In the genomic region with DNA sequence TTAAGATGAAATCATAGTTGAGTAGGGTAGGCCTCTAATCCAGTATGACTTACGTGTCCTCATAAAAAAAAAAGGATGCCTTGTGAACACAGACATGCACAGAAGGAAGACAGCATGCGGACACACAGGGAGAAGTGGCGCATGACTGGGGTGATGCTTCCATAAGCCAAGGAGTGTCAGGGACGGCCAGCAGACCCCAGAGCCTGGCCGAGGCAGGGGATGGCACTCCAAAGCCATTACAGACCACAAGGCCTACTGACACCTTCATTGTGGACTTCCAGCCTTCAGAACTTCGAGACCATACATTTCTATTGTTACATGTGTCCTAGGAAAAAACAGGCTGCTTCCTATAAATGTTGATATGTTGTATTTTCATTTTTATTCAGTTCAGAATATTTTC, we compare ENCODE assay signal across 12 cellular contexts. TPM values are rescaled to one million over a fixed set of nuclear protein-coding genes. Genes with fewer than 3 reads are reported as not detected.
DNase-seq lines count a peak whose midpoint lies in the region; ATAC-seq and TF ChIP-seq lines count a peak whose summit lies in the region.
"Had no signal": no experiment of that assay in that cellular context is flagged by ENCODE, and none has a peak within 500 bp of the region (broad histone marks: within the 10 kb centered on the region; RNA-seq: fewer than 3 reads in every experiment).

No MANE protein-coding gene starts in this region.

- no peak overlapping the region for H2BK5ac ChIP-seq in neuronal stem cell (ENCODE audit: low read length)

- H3K4me1 ChIP-seq in fibroblast of lung (ENCODE audit: control insufficient read depth, extremely low read depth, insufficient read depth, low read length) (no peaks in the 10 kb centered on the region), neuronal stem cell (ENCODE audit: control insufficient read depth in 2 of 2, insufficient read depth in 1 of 2, low read depth in 1 of 2, low read length in 2 of 2) (no peaks in the 10 kb centered on the region), prostate gland (replicated peaks) (no peaks in the 10 kb centered on the region)

- no peak overlapping the region for H3K4ac ChIP-seq in neuronal stem cell (ENCODE audit: low read length)

- ATAC-seq in stimulated activated naive CD8-positive, alpha-beta T cell treated with anti-CD3 and anti-CD28 coated beads, Interleukin-15, Interleukin-2, amounts not matched to agents 100 U/mL and 50 U/mL, for 24 hours, result no peak
- ATAC-seq in WTC11 (no peak), GM18519 (IDR thresholded peaks at IDR 0.05; ENCODE audit: low FRiP score, unreplicated experiment) (no peak)

- H2AK5ac ChIP-seq in neuronal stem cell (ENCODE audit: low read depth, low read length), result no peak overlapping the region

- CTCF ChIA-PET in WTC11 (lab: Charles Lee), result no interaction called here

- no peak for TF ChIP-seq POLR2A in prostate gland (IDR thresholded peaks at IDR 0.05)

- H3K27me3 ChIP-seq in fibroblast of lung (ENCODE audit: control insufficient read depth, insufficient read depth, low read length) (no peaks in the 10 kb centered on the region), neuronal stem cell (ENCODE audit: control insufficient read depth in 3 of 3, insufficient read depth in 3 of 3, low read depth in 1 of 3, low read length in 3 of 3) (no peaks in the 10 kb centered on the region), prostate gland (replicated peaks; ENCODE audit: insufficient read depth) (no peaks in the 10 kb centered on the region)

- H2BK12ac ChIP-seq in neuronal stem cell (ENCODE audit: low read length), result no peak overlapping the region

- H3K4me3 ChIP-seq in fibroblast of lung (replicated peaks in 1 of 4; ENCODE audit: control extremely low read depth in 1 of 4, insufficient read depth in 1 of 4, low read depth in 3 of 4, low read length in 4 of 4) (peak overlapping the region in 2 of 4 experiments; percentile 36 to 50), neuronal stem cell (ENCODE audit: low read length in 2 of 2) (no peak overlapping the region), prostate gland (no peak overlapping the region)
- H3K4me3 ChIP-seq: HAP-1 had no signal

- H4K20me1 ChIP-seq in fibroblast of lung (ENCODE audit: control insufficient read depth, extremely low read depth, insufficient read depth, low read length), result no peaks in the 10 kb centered on the region

- POLR2A ChIA-PET in WTC11 (lab: Charles Lee), result no interaction called here

- no CpG with 5 or more reads among the region's 6 CpGs for WGBS in neuronal stem cell (ENCODE audit: extremely low coverage in 2 of 2, insufficient read length in 2 of 2, insufficient replicate concordance in 1 of 2), 2 donors
- WGBS in prostate gland, result 95% methylated on average over 6 of the region's 6 CpGs

- H4K91ac ChIP-seq in neuronal stem cell (ENCODE audit: low read depth, low read length, poor library complexity), result no peak overlapping the region

- peak overlapping the region; percentile 37 for H3K27ac ChIP-seq in fibroblast of lung (ENCODE audit: insufficient read depth, low read length)
- H3K27ac ChIP-seq in neuronal stem cell (replicated peaks; ENCODE audit: low read length), result no peak overlapping the region
- H3K27ac ChIP-seq in prostate gland, result no peak overlapping the region

- H3K9ac ChIP-seq in fibroblast of lung (ENCODE audit: insufficient read depth, low read length), result no peak overlapping the region
- no peak overlapping the region for H3K9ac ChIP-seq in neuronal stem cell (ENCODE audit: low read depth, low read length, poor library complexity)

- H4K8ac ChIP-seq in neuronal stem cell (ENCODE audit: low read depth, low read length), result no peak overlapping the region

- H3K4me3 Mint-ChIP-seq in stimulated activated naive CD8-positive, alpha-beta T cell treated with anti-CD3 and anti-CD28 coated beads, Interleukin-15, Interleukin-2, amounts not matched to agents 100 ng/mL and 50 ng/mL, for 24 hours, result peak overlapping the region; percentile 72
- no peak overlapping the region for H3K4me3 Mint-ChIP-seq in WTC11

- intact Hi-C loops in prostate gland (cut with DNase I), result no loop called here

- no peak for DNase-seq in stimulated activated naive CD8-positive, alpha-beta T cell treated with anti-CD3 and anti-CD28 coated beads, Interleukin-15, Interleukin-2, amounts not matched to agents 100 U/mL and 50 U/mL, for 24 hours
- DNase-seq in WTC11 (ENCODE audit: low spot score), result no peak
- no peak for DNase-seq in fibroblast of lung (ENCODE audit: low read depth in 2 of 2)
- no peak for DNase-seq in neuronal stem cell (ENCODE audit: low spot score)
- no peak for DNase-seq in T-helper 9 cell
- DNase-seq in prostate gland (ENCODE audit: low spot score), result no peak
- DNase-seq: activated CD4-positive, CD25-positive, alpha-beta regulatory T cell; cerebellar nuclear complex; NK-92 treated with Interleukin-12 subunit alpha and Interleukin-12 subunit beta, amount 100 ng/mL, for 24 hours had no signal

- peak overlapping the region; percentile 77 for H3K27ac Mint-ChIP-seq in stimulated activated naive CD8-positive, alpha-beta T cell treated with anti-CD3 and anti-CD28 coated beads, Interleukin-15, Interleukin-2, amounts not matched to agents 100 ng/mL and 50 ng/mL, for 24 hours
- H3K27ac Mint-ChIP-seq in WTC11, result peak overlapping the region; percentile 59

- TF ChIP-seq CTCF in WTC11 (IDR thresholded peaks at IDR 0.05) (no peak), fibroblast of lung (conservative IDR thresholded peaks at IDR 0.05 in 1 of 2, IDR thresholded peaks at IDR 0.05 in 1 of 2; ENCODE audit: low read depth in 1 of 2, low read length in 2 of 2) (no peak), prostate gland (IDR thresholded peaks at IDR 0.05) (no peak)

- no peak overlapping the region for H2BK15ac ChIP-seq in neuronal stem cell (ENCODE audit: low read length)

- no peak overlapping the region for H2BK120ac ChIP-seq in neuronal stem cell (ENCODE audit: low read depth, low read length)

- peaks cover 60% of the 10 kb centered on the region for H3K4me1 Mint-ChIP-seq in stimulated activated naive CD8-positive, alpha-beta T cell treated with anti-CD3 and anti-CD28 coated beads, Interleukin-15, Interleukin-2, amounts not matched to agents 100 ng/mL and 50 ng/mL, for 24 hours (ENCODE audit: low read depth)
- H3K4me1 Mint-ChIP-seq in WTC11, result peaks cover 8% of the 10 kb centered on the region

- peak overlapping the region; percentile 84 for H3K4me2 ChIP-seq in fibroblast of lung (ENCODE audit: extremely low read depth, insufficient read depth, low read length)
- H3K4me2 ChIP-seq in neuronal stem cell (ENCODE audit: insufficient read depth, low read length, poor library complexity, severe bottlenecking), result no peak overlapping the region

- H3K36me3 Mint-ChIP-seq in stimulated activated naive CD8-positive, alpha-beta T cell treated with anti-CD3 and anti-CD28 coated beads, Interleukin-15, Interleukin-2, amounts not matched to agents 100 ng/mL and 50 ng/mL, for 24 hours (ENCODE audit: low read depth), result peaks cover 34% of the 10 kb centered on the region
- H3K36me3 Mint-ChIP-seq in WTC11, result peaks cover 7% of the 10 kb centered on the region

- peaks cover 9% of the 10 kb centered on the region for H3K79me1 ChIP-seq in neuronal stem cell (ENCODE audit: low read depth, low read length)

- H3K23ac ChIP-seq in neuronal stem cell (ENCODE audit: low read depth, low read length, poor library complexity), result no peak overlapping the region

- no peaks in the 10 kb centered on the region for H3K27me3 Mint-ChIP-seq in stimulated activated naive CD8-positive, alpha-beta T cell treated with anti-CD3 and anti-CD28 coated beads, Interleukin-15, Interleukin-2, amounts not matched to agents 100 ng/mL and 50 ng/mL, for 24 hours
- no peaks in the 10 kb centered on the region; the same call in 1 of the 2 replicates for H3K27me3 Mint-ChIP-seq in WTC11 (ENCODE audit: low read depth)

- no peaks in the 10 kb centered on the region for H3K9me3 ChIP-seq in fibroblast of lung (ENCODE audit: control insufficient read depth, insufficient read depth, low read depth, low read length)
- peaks cover 0 to 3% of the 10 kb centered on the region in 2 donors for H3K9me3 ChIP-seq in neuronal stem cell (replicated peaks in 1 of 2; ENCODE audit: control insufficient read depth in 2 of 2, insufficient read depth in 1 of 2, low read depth in 1 of 2, low read length in 2 of 2)
- H3K9me3 ChIP-seq in prostate gland, result no peaks in the 10 kb centered on the region
- H3K9me3 ChIP-seq: HAP-1 had no signal

- H2AFZ ChIP-seq in fibroblast of lung (ENCODE audit: low read length), result no peak overlapping the region
- H2AFZ ChIP-seq in neuronal stem cell (ENCODE audit: low read length), result no peak overlapping the region

- H3K79me2 ChIP-seq in fibroblast of lung (ENCODE audit: control insufficient read depth, insufficient read depth, low read length), result peaks cover 71% of the 10 kb centered on the region

- H3K18ac ChIP-seq in neuronal stem cell (ENCODE audit: low read length), result no peak overlapping the region

- no peaks in the 10 kb centered on the region for H3K9me3 Mint-ChIP-seq in stimulated activated naive CD8-positive, alpha-beta T cell treated with anti-CD3 and anti-CD28 coated beads, Interleukin-15, Interleukin-2, amounts not matched to agents 100 ng/mL and 50 ng/mL, for 24 hours
- no peaks in the 10 kb centered on the region for H3K9me3 Mint-ChIP-seq in WTC11

- H3K14ac ChIP-seq in neuronal stem cell (ENCODE audit: low read length), result no peak overlapping the region

- no peaks in the 10 kb centered on the region for H3K36me3 ChIP-seq in fibroblast of lung (ENCODE audit: control insufficient read depth, insufficient read depth, low read length)
- peaks cover 3 to 47% of the 10 kb centered on the region in 2 donors for H3K36me3 ChIP-seq in neuronal stem cell (replicated peaks in 1 of 2; ENCODE audit: control insufficient read depth in 2 of 2, insufficient read depth in 2 of 2, low read length in 2 of 2)
- H3K36me3 ChIP-seq in prostate gland, result no peaks in the 10 kb centered on the region

RNA-seq across cellular contexts. Expression of a gene that starts 19.9 kb away (rescaled TPM):
- total RNA-seq in WTC11 (2021) (152 to 170 TPM (median 154 TPM) in 3 replicates), fibroblast of lung (34.4 and 48.6 TPM in 2 replicates), prostate gland (100 to 1,000 TPM in 1 of 2 donors, 10 to 100 TPM in 1; 81.3 to 149 TPM)
- 22.4 and 26.3 TPM in 2 replicates for polyA plus RNA-seq in fibroblast of lung
- 24.6 and 29.6 TPM in 2 replicates for polyA plus RNA-seq in fibroblast of lung (2012)
- 35.6 and 49.3 TPM in 2 replicates for polyA minus RNA-seq in fibroblast of lung (ENCODE audit: low replicate concordance)
- polyA plus RNA-seq in neuronal stem cell (2013, experiment 1 of 2), result 50.1 TPM
- polyA plus RNA-seq in neuronal stem cell (2013, experiment 2 of 2), result 50.3 TPM

RNA-seq across cellular contexts. Expression of a gene that starts 33.2 kb away (rescaled TPM):
- total RNA-seq in WTC11 (2021) (41.2 to 48.3 TPM (median 41.3 TPM) in 3 replicates), fibroblast of lung (11.0 and 17.2 TPM in 2 replicates), prostate gland (100 to 1,000 TPM; 123 to 126 TPM)
- polyA plus RNA-seq in fibroblast of lung, result 8.3 and 11.8 TPM in 2 replicates
- polyA plus RNA-seq in fibroblast of lung (2012), result 8.0 and 14.2 TPM in 2 replicates
- 27.8 and 28.5 TPM in 2 replicates for polyA minus RNA-seq in fibroblast of lung (ENCODE audit: low replicate concordance)
- 28.6 TPM for polyA plus RNA-seq in neuronal stem cell (2013, experiment 1 of 2)
- polyA plus RNA-seq in neuronal stem cell (2013, experiment 2 of 2), result 28.4 TPM

RNA-seq across cellular contexts. Expression of a gene that starts 48.4 kb away (rescaled TPM):
- 61.9 to 77.9 TPM (median 63.8 TPM) in 3 replicates for total RNA-seq in WTC11 (2021)
- total RNA-seq in fibroblast of lung, result 11.2 and 14.1 TPM in 2 replicates
- 12.7 and 20.4 TPM in 2 replicates for polyA plus RNA-seq in fibroblast of lung
- 16.5 and 24.8 TPM in 2 replicates for polyA plus RNA-seq in fibroblast of lung (2012)
- polyA minus RNA-seq in fibroblast of lung (ENCODE audit: low replicate concordance), result 4.9 and 6.2 TPM in 2 replicates
- 28.9 TPM for polyA plus RNA-seq in neuronal stem cell (2013, experiment 1 of 2)
- 28.0 TPM for polyA plus RNA-seq in neuronal stem cell (2013, experiment 2 of 2)
- total RNA-seq in prostate gland, result 10 to 100 TPM; 20.8 to 34.8 TPM

RNA-seq across cellular contexts. Expression of a gene that starts 60.0 kb away (rescaled TPM):
- 40.3 to 43.9 TPM (median 40.5 TPM) in 3 replicates for total RNA-seq in WTC11 (2021)
- 17.2 and 20.6 TPM in 2 replicates for total RNA-seq in fibroblast of lung
- polyA plus RNA-seq in fibroblast of lung, result 15.7 and 17.0 TPM in 2 replicates
- 11.4 and 16.2 TPM in 2 replicates for polyA plus RNA-seq in fibroblast of lung (2012)
- polyA minus RNA-seq in fibroblast of lung (ENCODE audit: low replicate concordance), result 16.1 and 20.5 TPM in 2 replicates
- 29.5 TPM for polyA plus RNA-seq in neuronal stem cell (2013, experiment 1 of 2)
- 29.6 TPM for polyA plus RNA-seq in neuronal stem cell (2013, experiment 2 of 2)
- 10 to 100 TPM; 34.3 to 62.4 TPM for total RNA-seq in prostate gland
